Comparison of ENCODE assay signal across 1 cellular context in the genomic region with DNA sequence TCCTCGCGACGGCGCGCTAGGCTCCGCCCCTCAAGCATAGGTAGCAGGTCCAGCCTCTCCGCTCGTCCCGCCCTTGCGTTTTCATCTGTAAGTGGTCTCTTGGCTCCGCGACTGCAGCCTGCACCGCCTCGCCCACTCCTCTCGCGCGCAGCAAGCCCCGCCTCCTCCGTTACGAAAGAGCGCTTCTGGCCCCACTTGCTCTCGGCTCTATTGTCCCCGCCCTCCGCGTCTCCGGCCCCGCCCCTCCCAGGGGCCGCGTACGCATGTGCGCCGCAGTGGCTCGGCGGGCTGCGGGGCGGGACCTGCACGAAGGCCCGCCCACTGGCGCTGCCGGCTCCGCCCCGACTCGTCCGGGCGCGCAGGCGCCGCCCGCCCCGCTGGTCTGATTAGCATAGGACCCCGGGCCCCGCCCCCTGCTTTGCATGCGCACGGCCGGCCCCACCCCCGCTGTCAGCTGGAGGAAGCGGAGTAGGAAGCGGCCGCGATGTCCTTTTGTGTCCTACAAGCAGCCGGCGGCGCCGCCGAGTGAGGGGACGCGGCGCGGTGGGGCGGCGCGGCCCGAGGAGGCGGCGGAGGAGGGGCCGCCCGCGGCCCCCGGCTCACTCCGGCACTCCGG.
A peak's percentile ranks its signal among the peaks of the same experiment; 100 is the strongest.
TF ChIP-seq lines count a peak whose summit lies in the region.

A gene (plus strand): TSS at position 450 of the 616 bp plus-strand sequence. CDS start 1,656 bp downstream, outside the sequence.

TF ChIP-seq in GM12878, 131 proteins besides CTCF, POLR2A, EP300 and RAD21 (continued from another document and continues in another):
- TF ChIP-seq, protein P1, sequence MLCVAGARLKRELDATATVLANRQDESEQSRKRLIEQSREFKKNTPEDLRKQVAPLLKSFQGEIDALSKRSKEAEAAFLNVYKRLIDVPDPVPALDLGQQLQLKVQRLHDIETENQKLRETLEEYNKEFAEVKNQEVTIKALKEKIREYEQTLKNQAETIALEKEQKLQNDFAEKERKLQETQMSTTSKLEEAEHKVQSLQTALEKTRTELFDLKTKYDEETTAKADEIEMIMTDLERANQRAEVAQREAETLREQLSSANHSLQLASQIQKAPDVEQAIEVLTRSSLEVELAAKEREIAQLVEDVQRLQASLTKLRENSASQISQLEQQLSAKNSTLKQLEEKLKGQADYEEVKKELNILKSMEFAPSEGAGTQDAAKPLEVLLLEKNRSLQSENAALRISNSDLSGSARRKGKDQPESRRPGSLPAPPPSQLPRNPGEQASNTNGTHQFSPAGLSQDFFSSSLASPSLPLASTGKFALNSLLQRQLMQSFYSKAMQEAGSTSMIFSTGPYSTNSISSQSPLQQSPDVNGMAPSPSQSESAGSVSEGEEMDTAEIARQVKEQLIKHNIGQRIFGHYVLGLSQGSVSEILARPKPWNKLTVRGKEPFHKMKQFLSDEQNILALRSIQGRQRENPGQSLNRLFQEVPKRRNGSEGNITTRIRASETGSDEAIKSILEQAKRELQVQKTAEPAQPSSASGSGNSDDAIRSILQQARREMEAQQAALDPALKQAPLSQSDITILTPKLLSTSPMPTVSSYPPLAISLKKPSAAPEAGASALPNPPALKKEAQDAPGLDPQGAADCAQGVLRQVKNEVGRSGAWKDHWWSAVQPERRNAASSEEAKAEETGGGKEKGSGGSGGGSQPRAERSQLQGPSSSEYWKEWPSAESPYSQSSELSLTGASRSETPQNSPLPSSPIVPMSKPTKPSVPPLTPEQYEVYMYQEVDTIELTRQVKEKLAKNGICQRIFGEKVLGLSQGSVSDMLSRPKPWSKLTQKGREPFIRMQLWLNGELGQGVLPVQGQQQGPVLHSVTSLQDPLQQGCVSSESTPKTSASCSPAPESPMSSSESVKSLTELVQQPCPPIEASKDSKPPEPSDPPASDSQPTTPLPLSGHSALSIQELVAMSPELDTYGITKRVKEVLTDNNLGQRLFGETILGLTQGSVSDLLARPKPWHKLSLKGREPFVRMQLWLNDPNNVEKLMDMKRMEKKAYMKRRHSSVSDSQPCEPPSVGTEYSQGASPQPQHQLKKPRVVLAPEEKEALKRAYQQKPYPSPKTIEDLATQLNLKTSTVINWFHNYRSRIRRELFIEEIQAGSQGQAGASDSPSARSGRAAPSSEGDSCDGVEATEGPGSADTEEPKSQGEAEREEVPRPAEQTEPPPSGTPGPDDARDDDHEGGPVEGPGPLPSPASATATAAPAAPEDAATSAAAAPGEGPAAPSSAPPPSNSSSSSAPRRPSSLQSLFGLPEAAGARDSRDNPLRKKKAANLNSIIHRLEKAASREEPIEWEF (IDR thresholded peaks at IDR 0.05; ENCODE audit: insufficient replicate concordance, low read depth, low read length): no peak
- TF ChIP-seq, protein P2, sequence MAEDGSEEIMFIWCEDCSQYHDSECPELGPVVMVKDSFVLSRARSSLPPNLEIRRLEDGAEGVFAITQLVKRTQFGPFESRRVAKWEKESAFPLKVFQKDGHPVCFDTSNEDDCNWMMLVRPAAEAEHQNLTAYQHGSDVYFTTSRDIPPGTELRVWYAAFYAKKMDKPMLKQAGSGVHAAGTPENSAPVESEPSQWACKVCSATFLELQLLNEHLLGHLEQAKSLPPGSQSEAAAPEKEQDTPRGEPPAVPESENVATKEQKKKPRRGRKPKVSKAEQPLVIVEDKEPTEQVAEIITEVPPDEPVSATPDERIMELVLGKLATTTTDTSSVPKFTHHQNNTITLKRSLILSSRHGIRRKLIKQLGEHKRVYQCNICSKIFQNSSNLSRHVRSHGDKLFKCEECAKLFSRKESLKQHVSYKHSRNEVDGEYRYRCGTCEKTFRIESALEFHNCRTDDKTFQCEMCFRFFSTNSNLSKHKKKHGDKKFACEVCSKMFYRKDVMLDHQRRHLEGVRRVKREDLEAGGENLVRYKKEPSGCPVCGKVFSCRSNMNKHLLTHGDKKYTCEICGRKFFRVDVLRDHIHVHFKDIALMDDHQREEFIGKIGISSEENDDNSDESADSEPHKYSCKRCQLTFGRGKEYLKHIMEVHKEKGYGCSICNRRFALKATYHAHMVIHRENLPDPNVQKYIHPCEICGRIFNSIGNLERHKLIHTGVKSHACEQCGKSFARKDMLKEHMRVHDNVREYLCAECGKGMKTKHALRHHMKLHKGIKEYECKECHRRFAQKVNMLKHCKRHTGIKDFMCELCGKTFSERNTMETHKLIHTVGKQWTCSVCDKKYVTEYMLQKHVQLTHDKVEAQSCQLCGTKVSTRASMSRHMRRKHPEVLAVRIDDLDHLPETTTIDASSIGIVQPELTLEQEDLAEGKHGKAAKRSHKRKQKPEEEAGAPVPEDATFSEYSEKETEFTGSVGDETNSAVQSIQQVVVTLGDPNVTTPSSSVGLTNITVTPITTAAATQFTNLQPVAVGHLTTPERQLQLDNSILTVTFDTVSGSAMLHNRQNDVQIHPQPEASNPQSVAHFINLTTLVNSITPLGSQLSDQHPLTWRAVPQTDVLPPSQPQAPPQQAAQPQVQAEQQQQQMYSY (CRISPR knock-in tag; IDR thresholded peaks at IDR 0.05): no peak
- no peak for TF ChIP-seq RB1 (IDR thresholded peaks at IDR 0.05; ENCODE audit: borderline replicate concordance)
- peak; percentile 58; the same call in 1 of the 3 replicates for TF ChIP-seq POU2F2 (IDR thresholded peaks at IDR 0.05; ENCODE audit: borderline replicate concordance, low read depth, low read length)
- TF ChIP-seq, protein P3, sequence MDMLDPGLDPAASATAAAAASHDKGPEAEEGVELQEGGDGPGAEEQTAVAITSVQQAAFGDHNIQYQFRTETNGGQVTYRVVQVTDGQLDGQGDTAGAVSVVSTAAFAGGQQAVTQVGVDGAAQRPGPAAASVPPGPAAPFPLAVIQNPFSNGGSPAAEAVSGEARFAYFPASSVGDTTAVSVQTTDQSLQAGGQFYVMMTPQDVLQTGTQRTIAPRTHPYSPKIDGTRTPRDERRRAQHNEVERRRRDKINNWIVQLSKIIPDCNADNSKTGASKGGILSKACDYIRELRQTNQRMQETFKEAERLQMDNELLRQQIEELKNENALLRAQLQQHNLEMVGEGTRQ (IDR thresholded peaks at IDR 0.05; ENCODE audit: borderline replicate concordance, low read depth, low read length): no peak
- TF ChIP-seq BCL11A (IDR thresholded peaks at IDR 0.05; ENCODE audit: low read depth, low read length): no peak
- TF ChIP-seq, protein P4, sequence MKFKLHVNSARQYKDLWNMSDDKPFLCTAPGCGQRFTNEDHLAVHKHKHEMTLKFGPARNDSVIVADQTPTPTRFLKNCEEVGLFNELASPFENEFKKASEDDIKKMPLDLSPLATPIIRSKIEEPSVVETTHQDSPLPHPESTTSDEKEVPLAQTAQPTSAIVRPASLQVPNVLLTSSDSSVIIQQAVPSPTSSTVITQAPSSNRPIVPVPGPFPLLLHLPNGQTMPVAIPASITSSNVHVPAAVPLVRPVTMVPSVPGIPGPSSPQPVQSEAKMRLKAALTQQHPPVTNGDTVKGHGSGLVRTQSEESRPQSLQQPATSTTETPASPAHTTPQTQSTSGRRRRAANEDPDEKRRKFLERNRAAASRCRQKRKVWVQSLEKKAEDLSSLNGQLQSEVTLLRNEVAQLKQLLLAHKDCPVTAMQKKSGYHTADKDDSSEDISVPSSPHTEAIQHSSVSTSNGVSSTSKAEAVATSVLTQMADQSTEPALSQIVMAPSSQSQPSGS (IDR thresholded peaks at IDR 0.05; ENCODE audit: low read length): no peak
- TF ChIP-seq RBBP5 (conservative IDR thresholded peaks at IDR 0.05): no peak
- TF ChIP-seq, protein P5, sequence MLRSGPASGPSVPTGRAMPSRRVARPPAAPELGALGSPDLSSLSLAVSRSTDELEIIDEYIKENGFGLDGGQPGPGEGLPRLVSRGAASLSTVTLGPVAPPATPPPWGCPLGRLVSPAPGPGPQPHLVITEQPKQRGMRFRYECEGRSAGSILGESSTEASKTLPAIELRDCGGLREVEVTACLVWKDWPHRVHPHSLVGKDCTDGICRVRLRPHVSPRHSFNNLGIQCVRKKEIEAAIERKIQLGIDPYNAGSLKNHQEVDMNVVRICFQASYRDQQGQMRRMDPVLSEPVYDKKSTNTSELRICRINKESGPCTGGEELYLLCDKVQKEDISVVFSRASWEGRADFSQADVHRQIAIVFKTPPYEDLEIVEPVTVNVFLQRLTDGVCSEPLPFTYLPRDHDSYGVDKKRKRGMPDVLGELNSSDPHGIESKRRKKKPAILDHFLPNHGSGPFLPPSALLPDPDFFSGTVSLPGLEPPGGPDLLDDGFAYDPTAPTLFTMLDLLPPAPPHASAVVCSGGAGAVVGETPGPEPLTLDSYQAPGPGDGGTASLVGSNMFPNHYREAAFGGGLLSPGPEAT (IDR thresholded peaks at IDR 0.05; ENCODE audit: low read depth): no peak
- TF ChIP-seq NR2F1 (conservative IDR thresholded peaks at IDR 0.05): no peak
- TF ChIP-seq, protein P6, sequence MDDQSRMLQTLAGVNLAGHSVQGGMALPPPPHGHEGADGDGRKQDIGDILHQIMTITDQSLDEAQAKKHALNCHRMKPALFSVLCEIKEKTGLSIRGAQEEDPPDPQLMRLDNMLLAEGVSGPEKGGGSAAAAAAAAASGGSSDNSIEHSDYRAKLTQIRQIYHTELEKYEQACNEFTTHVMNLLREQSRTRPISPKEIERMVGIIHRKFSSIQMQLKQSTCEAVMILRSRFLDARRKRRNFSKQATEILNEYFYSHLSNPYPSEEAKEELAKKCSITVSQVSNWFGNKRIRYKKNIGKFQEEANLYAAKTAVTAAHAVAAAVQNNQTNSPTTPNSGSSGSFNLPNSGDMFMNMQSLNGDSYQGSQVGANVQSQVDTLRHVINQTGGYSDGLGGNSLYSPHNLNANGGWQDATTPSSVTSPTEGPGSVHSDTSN (IDR thresholded peaks at IDR 0.05; ENCODE audit: insufficient replicate concordance, low read depth, low read length): peak; percentile 63
- TF ChIP-seq CREB1 (IDR thresholded peaks at IDR 0.05; ENCODE audit: low read depth): peak; percentile 64
- no peak for TF ChIP-seq NBN (IDR thresholded peaks at IDR 0.05)
- TF ChIP-seq, protein P7, sequence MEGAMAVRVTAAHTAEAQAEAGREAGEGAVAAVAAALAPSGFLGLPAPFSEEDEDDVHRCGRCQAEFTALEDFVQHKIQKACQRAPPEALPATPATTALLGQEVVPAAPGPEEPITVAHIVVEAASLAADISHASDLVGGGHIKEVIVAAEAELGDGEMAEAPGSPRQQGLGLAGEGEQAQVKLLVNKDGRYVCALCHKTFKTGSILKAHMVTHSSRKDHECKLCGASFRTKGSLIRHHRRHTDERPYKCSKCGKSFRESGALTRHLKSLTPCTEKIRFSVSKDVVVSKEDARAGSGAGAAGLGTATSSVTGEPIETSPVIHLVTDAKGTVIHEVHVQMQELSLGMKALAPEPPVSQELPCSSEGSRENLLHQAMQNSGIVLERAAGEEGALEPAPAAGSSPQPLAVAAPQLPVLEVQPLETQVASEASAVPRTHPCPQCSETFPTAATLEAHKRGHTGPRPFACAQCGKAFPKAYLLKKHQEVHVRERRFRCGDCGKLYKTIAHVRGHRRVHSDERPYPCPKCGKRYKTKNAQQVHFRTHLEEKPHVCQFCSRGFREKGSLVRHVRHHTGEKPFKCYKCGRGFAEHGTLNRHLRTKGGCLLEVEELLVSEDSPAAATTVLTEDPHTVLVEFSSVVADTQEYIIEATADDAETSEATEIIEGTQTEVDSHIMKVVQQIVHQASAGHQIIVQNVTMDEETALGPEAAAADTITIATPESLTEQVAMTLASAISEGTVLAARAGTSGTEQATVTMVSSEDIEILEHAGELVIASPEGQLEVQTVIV (IDR thresholded peaks at IDR 0.05; ENCODE audit: borderline replicate concordance, partially characterized antibody): no peak
- TF ChIP-seq, protein P8, sequence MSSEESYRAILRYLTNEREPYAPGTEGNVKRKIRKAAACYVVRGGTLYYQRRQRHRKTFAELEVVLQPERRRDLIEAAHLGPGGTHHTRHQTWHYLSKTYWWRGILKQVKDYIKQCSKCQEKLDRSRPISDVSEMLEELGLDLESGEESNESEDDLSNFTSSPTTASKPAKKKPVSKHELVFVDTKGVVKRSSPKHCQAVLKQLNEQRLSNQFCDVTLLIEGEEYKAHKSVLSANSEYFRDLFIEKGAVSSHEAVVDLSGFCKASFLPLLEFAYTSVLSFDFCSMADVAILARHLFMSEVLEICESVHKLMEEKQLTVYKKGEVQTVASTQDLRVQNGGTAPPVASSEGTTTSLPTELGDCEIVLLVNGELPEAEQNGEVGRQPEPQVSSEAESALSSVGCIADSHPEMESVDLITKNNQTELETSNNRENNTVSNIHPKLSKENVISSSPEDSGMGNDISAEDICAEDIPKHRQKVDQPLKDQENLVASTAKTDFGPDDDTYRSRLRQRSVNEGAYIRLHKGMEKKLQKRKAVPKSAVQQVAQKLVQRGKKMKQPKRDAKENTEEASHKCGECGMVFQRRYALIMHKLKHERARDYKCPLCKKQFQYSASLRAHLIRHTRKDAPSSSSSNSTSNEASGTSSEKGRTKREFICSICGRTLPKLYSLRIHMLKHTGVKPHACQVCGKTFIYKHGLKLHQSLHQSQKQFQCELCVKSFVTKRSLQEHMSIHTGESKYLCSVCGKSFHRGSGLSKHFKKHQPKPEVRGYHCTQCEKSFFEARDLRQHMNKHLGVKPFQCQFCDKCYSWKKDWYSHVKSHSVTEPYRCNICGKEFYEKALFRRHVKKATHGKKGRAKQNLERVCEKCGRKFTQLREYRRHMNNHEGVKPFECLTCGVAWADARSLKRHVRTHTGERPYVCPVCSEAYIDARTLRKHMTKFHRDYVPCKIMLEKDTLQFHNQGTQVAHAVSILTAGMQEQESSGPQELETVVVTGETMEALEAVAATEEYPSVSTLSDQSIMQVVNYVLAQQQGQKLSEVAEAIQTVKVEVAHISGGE (CRISPR knock-in tag; IDR thresholded peaks at IDR 0.05): no peak
- TF ChIP-seq EGR1 (IDR thresholded peaks at IDR 0.05; ENCODE audit: borderline replicate concordance in 1 of 2, low read depth in 2 of 2, low read length in 2 of 2): no peak; a peak in 1 of 3 replicates
- TF ChIP-seq TCF3 (IDR thresholded peaks at IDR 0.05; ENCODE audit: borderline replicate concordance, insufficient read depth, low read depth, low read length): 0 out of 2 replicates have a peak, but pooled peaks have one; percentile 23
- no peak for TF ChIP-seq SMARCA5 (IDR thresholded peaks at IDR 0.05)
- no peak for TF ChIP-seq NFIC (IDR thresholded peaks at IDR 0.05; ENCODE audit: low read depth, low read length)
- TF ChIP-seq ZNF274 (IDR thresholded peaks at IDR 0.05; ENCODE audit: insufficient read depth, insufficient read length): no peak
- no peak for TF ChIP-seq JUNB (IDR thresholded peaks at IDR 0.05)
- TF ChIP-seq CHD4 (IDR thresholded peaks at IDR 0.05): no peak
- no peak for TF ChIP-seq MEF2B (IDR thresholded peaks at IDR 0.05; ENCODE audit: partially characterized antibody, poor library complexity, severe bottlenecking)
- TF ChIP-seq BRCA1 (IDR thresholded peaks at IDR 0.05; ENCODE audit: low read depth, low read length): no peak
- peak; percentile 52 for TF ChIP-seq SP1 (IDR thresholded peaks at IDR 0.05; ENCODE audit: low read depth, low read length)
- TF ChIP-seq YBX1 (IDR thresholded peaks at IDR 0.05): no peak
- TF ChIP-seq ZNF24 (IDR thresholded peaks at IDR 0.05): no peak
- TF ChIP-seq SUZ12 (IDR thresholded peaks at IDR 0.05; ENCODE audit: unreplicated experiment): no peak
- no peak for TF ChIP-seq ATF7 (IDR thresholded peaks at IDR 0.05; ENCODE audit: low read depth)
- no peak for TF ChIP-seq NFYA (IDR thresholded peaks at IDR 0.05; ENCODE audit: borderline replicate concordance, low read depth, low read length)
- no peak; the same call in 1 of the 2 replicates for TF ChIP-seq POLR2AphosphoS5 (IDR thresholded peaks at IDR 0.05; ENCODE audit: low read length)
- TF ChIP-seq SMAD5 (IDR thresholded peaks at IDR 0.05; ENCODE audit: low read depth): no peak
- TF ChIP-seq NFXL1 (IDR thresholded peaks at IDR 0.05; ENCODE audit: borderline replicate concordance): no peak
